ENCODE assay signal across 8 cellular contexts in the genomic region with DNA sequence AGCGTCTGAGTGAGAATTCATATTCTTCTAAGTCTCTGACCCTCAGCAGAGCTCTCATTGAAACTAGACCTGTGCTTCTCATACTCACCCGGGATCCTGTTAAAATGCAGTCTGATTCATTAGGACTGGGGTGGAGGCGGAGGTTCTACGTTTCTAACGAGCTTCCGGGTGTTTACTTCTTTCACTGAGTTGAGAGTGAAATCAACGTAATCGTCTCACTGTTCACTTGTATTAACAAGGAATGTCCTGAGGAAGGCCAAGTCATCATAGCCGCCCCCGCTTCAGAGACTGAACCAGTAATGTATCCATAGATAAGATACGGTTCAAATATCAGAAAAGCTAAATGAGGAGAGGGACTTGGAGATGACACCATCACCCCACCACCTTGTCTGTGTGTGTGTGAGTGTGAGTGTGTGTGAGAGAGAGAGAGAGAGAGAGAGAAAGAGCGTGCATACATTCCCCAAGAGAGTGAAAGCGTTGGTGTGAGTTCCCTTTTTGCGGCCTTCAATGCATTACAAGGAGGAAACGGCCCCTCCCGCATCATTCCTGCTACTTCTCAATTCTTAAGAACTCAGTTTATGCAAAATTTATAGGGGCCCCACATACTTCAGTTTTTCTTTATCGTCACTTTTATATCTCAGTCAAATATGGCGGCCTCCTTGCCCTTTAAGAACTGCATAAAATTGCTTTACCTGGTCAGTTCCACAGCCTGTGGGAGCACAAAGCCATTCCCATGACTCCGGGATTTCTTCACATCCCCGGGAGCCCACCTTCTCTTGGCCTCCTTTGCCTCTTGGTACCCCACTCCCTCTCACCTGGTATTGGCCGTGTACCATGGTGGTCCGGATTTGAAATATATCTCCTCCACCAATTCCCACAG. TPM values are rescaled to one million over a fixed set of nuclear protein-coding genes. Genes with fewer than 3 reads are reported as not detected.
DNase-seq lines count a peak whose midpoint lies in the region; ATAC-seq and TF ChIP-seq lines count a peak whose summit lies in the region.

No MANE protein-coding gene starts in this region.

- H3K36me3 Mint-ChIP-seq in nephron progenitor cell (ENCODE audit: low read depth), result no peaks in the 10 kb centered on the region

- whole genome bisulfite sequencing in suprapubic skin, result 90% methylated on average over 22 of the region's 22 CpGs

- H3K36me3 ChIP-seq in suprapubic skin, result no peaks in the 10 kb centered on the region

- H3K27me3 ChIP-seq in layer of hippocampus (ENCODE audit: control insufficient read depth, insufficient read depth, low read length) (no peaks in the 10 kb centered on the region), suprapubic skin (no peaks in the 10 kb centered on the region)

- DNase-seq in activated CD4-positive, alpha-beta T cell treated with anti-CD3 and anti-CD28 coated beads, Interleukin-2, amount 50 U/mL, for 1 hour, result peak; percentile 9
- DNase-seq in suprapubic skin (ENCODE audit: low spot score in 2 of 2), result no peak
- DNase-seq in T-helper 9 cell, result no peak
- DNase-seq in DMS53 treated with DMSO at 0.1 percent for 48 hours (lab: John Stamatoyannopoulos, UW; ENCODE audit: unreplicated experiment), result no peak
- DNase-seq in nephron progenitor cell, result no peak

- no peak overlapping the region for H3K4me3 ChIP-seq in suprapubic skin

- H3K27ac Mint-ChIP-seq in nephron progenitor cell, result no peak overlapping the region

- no peaks in the 10 kb centered on the region for H3K9me3 Mint-ChIP-seq in nephron progenitor cell

- H3K27me3 Mint-ChIP-seq in nephron progenitor cell (ENCODE audit: low read depth, poor library complexity), result no peaks in the 10 kb centered on the region

- TF ChIP-seq EP300 in suprapubic skin (IDR thresholded peaks at IDR 0.05), result no peak

- H3K4me1 ChIP-seq in suprapubic skin, result no peaks in the 10 kb centered on the region

- H3K27ac ChIP-seq in layer of hippocampus (ENCODE audit: low read depth, low read length), result peak overlapping the region; percentile 10
- H3K27ac ChIP-seq in suprapubic skin, result peak overlapping the region; percentile 5

- H3K4me3 Mint-ChIP-seq in nephron progenitor cell, result no peak overlapping the region

- no peaks in the 10 kb centered on the region for H3K4me1 Mint-ChIP-seq in nephron progenitor cell

- TF ChIP-seq POLR2A in suprapubic skin (IDR thresholded peaks at IDR 0.05), result no peak

- TF ChIP-seq CTCF in suprapubic skin (IDR thresholded peaks at IDR 0.05) (no peak), nephron progenitor cell (IDR thresholded peaks at IDR 0.05) (no peak)

- peak; percentile 88 for ATAC-seq in GM19395 (IDR thresholded peaks at IDR 0.05; ENCODE audit: unreplicated experiment)
- ATAC-seq in HG03354 (IDR thresholded peaks at IDR 0.05; ENCODE audit: poor library complexity, severe bottlenecking, unreplicated experiment), result peak; percentile 81

- no peaks in the 10 kb centered on the region for H3K9me3 ChIP-seq in suprapubic skin

RNA-seq across cellular contexts. Expression of a gene that starts 19.8 kb away (rescaled TPM):
- total RNA-seq in suprapubic skin, result under 1 TPM in 1 of 4 donors, not detected in 3; 0.45 TPM

RNA-seq across cellular contexts. Expression of a gene that starts 32.4 kb away (rescaled TPM):
- total RNA-seq in suprapubic skin, result 10 to 100 TPM; 24.2 to 65.8 (median 51.2) TPM
